In the genomic region with DNA sequence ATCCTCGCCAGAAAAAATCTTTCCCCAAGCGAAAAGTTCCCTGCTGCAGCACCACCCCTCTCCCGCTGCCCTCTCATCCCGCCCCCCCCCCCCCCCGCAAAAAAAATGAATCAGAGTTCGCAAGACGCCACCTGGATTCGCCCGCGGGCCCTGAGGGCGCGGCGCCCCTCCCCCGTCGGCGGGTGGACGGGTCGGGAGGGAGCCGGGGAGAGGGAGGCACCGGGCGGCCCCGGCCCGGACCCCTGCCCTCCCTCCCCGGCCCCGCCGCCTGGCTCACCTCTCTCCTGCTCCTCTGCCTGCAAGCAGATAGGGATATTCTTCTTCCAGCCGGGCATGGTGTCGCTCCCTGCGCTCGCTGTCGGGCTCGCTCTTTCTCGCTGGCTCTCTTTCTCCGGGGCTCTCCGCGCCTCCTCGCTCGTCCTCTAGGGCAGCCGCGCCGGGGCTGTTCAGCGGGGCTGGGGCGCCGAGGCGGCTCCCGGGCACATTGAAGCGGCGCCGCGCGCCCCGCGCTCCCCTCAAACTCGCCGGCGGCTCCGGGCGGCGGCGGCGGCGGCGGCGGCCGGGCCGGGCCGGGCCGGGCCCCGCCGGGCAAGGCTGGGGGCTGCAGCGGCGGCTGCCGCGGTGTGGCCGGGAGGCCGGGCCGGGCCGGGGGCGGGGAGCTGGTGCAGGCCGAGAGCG, we compare ENCODE assay signal across 8 cellular contexts.
DNase-seq lines count a peak whose midpoint lies in the region; ATAC-seq and TF ChIP-seq lines count a peak whose summit lies in the region.

No MANE protein-coding gene starts in this region.

- H3K79me2 ChIP-seq in smooth muscle cell (ENCODE audit: low read depth): peaks cover 17% of the 10 kb centered on the region

- peaks cover 33% of the 10 kb centered on the region for H3K27me3 Mint-ChIP-seq in CD4-positive, alpha-beta T cell

- H3K36me3 ChIP-seq in adrenal gland (replicated peaks in 1 of 2) (no peaks in the 10 kb centered on the region), iPS DF 6.9 (ENCODE audit: control insufficient read depth, insufficient read depth, low read length) (no peaks in the 10 kb centered on the region), smooth muscle cell (ENCODE audit: low read depth) (no peaks in the 10 kb centered on the region)

- H3K9me3 ChIP-seq in CD4-positive, alpha-beta T cell (ENCODE audit: control insufficient read depth, low read length): no peaks in the 10 kb centered on the region
- H3K9me3 ChIP-seq in adrenal gland (replicated peaks in 1 of 3) (no peaks in the 10 kb centered on the region), iPS DF 6.9 (ENCODE audit: control insufficient read depth, insufficient read depth, low read length) (no peaks in the 10 kb centered on the region), smooth muscle cell (replicated peaks; ENCODE audit: low read depth) (no peaks in the 10 kb centered on the region)

- H2AFZ ChIP-seq in smooth muscle cell (ENCODE audit: low read depth): peak overlapping the region; percentile 91

- ATAC-seq in CD4-positive, alpha-beta T cell (ENCODE audit: poor library complexity): peak; percentile 74
- ATAC-seq in GM19397 (IDR thresholded peaks at IDR 0.05; ENCODE audit: unreplicated experiment) (peak; percentile 59), HG03565 (IDR thresholded peaks at IDR 0.05; ENCODE audit: unreplicated experiment) (peak; percentile 54)

- H3K4me1 ChIP-seq in adrenal gland (replicated peaks in 1 of 2) (no peaks in the 10 kb centered on the region), iPS DF 6.9 (ENCODE audit: control insufficient read depth, insufficient read depth, low read length) (peaks cover 2% of the 10 kb centered on the region; the same call in 1 of the 2 replicates), smooth muscle cell (ENCODE audit: low read depth) (peaks cover 24% of the 10 kb centered on the region)

- H3K9me3 Mint-ChIP-seq in CD4-positive, alpha-beta T cell: no peaks in the 10 kb centered on the region

- TF ChIP-seq POLR2A in adrenal gland (IDR thresholded peaks at IDR 0.05): no peak

- 0 to 1% (median 0%) methylated on average over 5 to 80 of the region's 81 CpGs for WGBS in adrenal gland, 4 donors
- no CpG with 5 or more reads among the region's 81 CpGs for WGBS in iPS DF 6.9 (ENCODE audit: insufficient coverage, insufficient read length)
- under 1% methylated on average over 51 of the region's 81 CpGs for WGBS in smooth muscle cell (ENCODE audit: low lambda C conversion rate)

- no peak overlapping the region for H3K27ac ChIP-seq in CD4-positive, alpha-beta T cell (ENCODE audit: low read depth, low read length)
- H3K27ac ChIP-seq in RWPE1 (peak overlapping the region; percentile 87), adrenal gland (peak overlapping the region in 3 of 5 donors; percentile 47 to 82 (median 57)), iPS DF 6.9 (ENCODE audit: low read length) (no peak overlapping the region), smooth muscle cell (ENCODE audit: low read depth) (peak overlapping the region; percentile 60)

- peak overlapping the region; percentile 18 for H3K27ac Mint-ChIP-seq in CD4-positive, alpha-beta T cell

- H4K20me1 ChIP-seq in smooth muscle cell (ENCODE audit: low read depth): peaks cover 6% of the 10 kb centered on the region

- peak overlapping the region; percentile 59 for H3K9ac ChIP-seq in smooth muscle cell (ENCODE audit: low read depth)

- intact Hi-C loops in CD4-positive, alpha-beta T cell (cut with DNase I, micrococcal nuclease): no loop called here
- intact Hi-C loops in adrenal gland (cut with DNase I): no loop called here

- peaks cover 40% of the 10 kb centered on the region for H3K27me3 ChIP-seq in CD4-positive, alpha-beta T cell (ENCODE audit: control insufficient read depth, insufficient read depth, low read length)
- peaks cover 4% of the 10 kb centered on the region for H3K27me3 ChIP-seq in adrenal gland
- H3K27me3 ChIP-seq in iPS DF 6.9 (ENCODE audit: control insufficient read depth, insufficient read depth, low read length): no peaks in the 10 kb centered on the region; the same call in 1 of the 2 replicates
- peaks cover 32% of the 10 kb centered on the region for H3K27me3 ChIP-seq in smooth muscle cell (ENCODE audit: low read depth)

- DNase-seq in CD4-positive, alpha-beta T cell: peak in 9 of 10 experiments; percentile 9 to 53 (median 33)
- peak; percentile 79 for DNase-seq in RWPE1 (ENCODE audit: low spot score)
- DNase-seq in adrenal gland: peak; percentile 20 to 73 (median 48)
- no peak for DNase-seq in iPS DF 6.9 (ENCODE audit: low read depth, low spot score)
- no peak for DNase-seq in smooth muscle cell (lab: John Stamatoyannopoulos, UW; ENCODE audit: unreplicated experiment)
- DNase-seq in middle frontal gyrus (ENCODE audit: extremely low spot score, low spot score): no peak

- H3F3A ChIP-seq in smooth muscle cell (ENCODE audit: low read depth): peaks cover 6% of the 10 kb centered on the region

- peaks cover 11% of the 10 kb centered on the region for H3K4me1 Mint-ChIP-seq in CD4-positive, alpha-beta T cell (ENCODE audit: low read depth)

- H3K4me2 ChIP-seq in smooth muscle cell: peak overlapping the region; percentile 96

- H3K4me3 ChIP-seq in adrenal gland (peak overlapping the region in 2 of 4 donors; percentile 45 to 85), iPS DF 6.9 (ENCODE audit: low read length) (peak overlapping the region; percentile 83), smooth muscle cell (peak overlapping the region; percentile 88)

- H3K36me3 Mint-ChIP-seq in CD4-positive, alpha-beta T cell (ENCODE audit: low read depth): peaks cover 8% of the 10 kb centered on the region

- POLR2A ChIA-PET in CD4-positive, alpha-beta T cell (lab: Charles Lee): interaction anchor here (0.8 to 1.3 kb wide), 2 partner anchors 10 to 200 kb away, joined by 3 to 16 read pairs; a partner anchor contains a TSS
- POLR2A ChIA-PET in RWPE1 (lab: Yijun Ruan, JAX; ENCODE audit: low non-redundant PET): no interaction called here

- peak overlapping the region; percentile 96 for H3K4me3 Mint-ChIP-seq in CD4-positive, alpha-beta T cell

- CTCF ChIA-PET in CD4-positive, alpha-beta T cell (lab: Charles Lee): no interaction called here
- CTCF ChIA-PET in RWPE1 (lab: Yijun Ruan, JAX): interaction anchor here (0.7 to 2.1 kb wide), 4 partner anchors 23 to 153 kb away, joined by 4 to 9 read pairs (median 6); no protein-coding TSS in a partner anchor

- TF ChIP-seq CTCF in CD4-positive, alpha-beta T cell (IDR thresholded peaks at IDR 0.05): no peak
- TF ChIP-seq CTCF in RWPE1 (conservative IDR thresholded peaks at IDR 0.05; ENCODE audit: low read depth): no peak
- no peak for TF ChIP-seq CTCF in adrenal gland (IDR thresholded peaks at IDR 0.05)
- no peak for TF ChIP-seq CTCF in smooth muscle cell (IDR thresholded peaks at IDR 0.05; ENCODE audit: borderline replicate concordance, insufficient read depth, poor library complexity, severe bottlenecking)

Comparison
In these comparisons a context has a peak if more than half of its experiments do, and no peak if none do; other contexts are left out.
1. DNase-seq: peak in CD4-positive, alpha-beta T cell (9 of 10), RWPE1 (single experiment) and adrenal gland (7 of 7); none in iPS DF 6.9 (single experiment), smooth muscle cell (single experiment) and middle frontal gyrus (single experiment).
2. H3K27ac ChIP-seq: peak in RWPE1 (single experiment), adrenal gland (3 of 5) and smooth muscle cell (single experiment); none in CD4-positive, alpha-beta T cell (single experiment) and iPS DF 6.9 (single experiment).
3. Peak in every context shown above with its lines, with median percentiles within 50 percentile points of each other: ATAC-seq.